In the genomic region with DNA sequence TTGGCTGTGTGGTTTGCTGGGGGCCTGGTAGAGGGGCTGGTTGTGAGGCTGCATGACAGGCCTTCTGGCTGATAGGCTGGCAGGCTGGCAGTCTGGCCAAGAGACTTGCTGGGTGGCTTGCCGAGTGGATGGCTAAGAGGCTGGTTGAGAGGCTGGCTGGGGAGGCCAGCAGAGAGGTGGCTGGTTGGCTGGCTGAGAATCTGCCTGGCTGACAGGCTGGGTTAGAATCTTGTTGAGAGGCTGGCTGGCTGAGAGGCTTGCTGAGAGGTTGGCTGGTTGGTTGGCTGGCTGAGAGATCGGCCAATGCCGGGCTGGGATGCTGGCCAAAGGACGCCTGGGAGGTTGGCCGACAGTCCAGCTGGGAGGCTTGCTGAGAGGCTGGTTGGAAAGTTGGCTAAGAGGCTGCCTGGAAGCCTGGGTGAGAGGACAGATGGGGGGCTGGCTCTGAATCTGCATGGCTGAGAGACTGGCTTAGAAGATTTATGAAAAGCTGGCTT, we compare ENCODE assay signal across 16 cellular contexts. TPM values are rescaled to one million over a fixed set of nuclear protein-coding genes. Genes with fewer than 3 reads are reported as not detected.
A peak's percentile ranks its signal among the peaks of the same experiment; 100 is the strongest.
DNase-seq lines count a peak whose midpoint lies in the region; ATAC-seq and TF ChIP-seq lines count a peak whose summit lies in the region.
"Had no signal": no experiment of that assay in that cellular context is flagged by ENCODE, and none has a peak within 500 bp of the region (broad histone marks: within the 10 kb centered on the region; RNA-seq: fewer than 3 reads in every experiment).

No MANE protein-coding gene starts in this region.

- H2AFZ ChIP-seq in hepatocyte: no peak overlapping the region
- no peak overlapping the region for H2AFZ ChIP-seq in MM.1S (ENCODE audit: low read length)

- 94% methylated on average over 5 of the region's 5 CpGs for WGBS in hepatocyte (ENCODE audit: low lambda C conversion rate, missing lambda C conversion rate)

- H3K27ac Mint-ChIP-seq in activated CD4-positive, alpha-beta memory T cell treated with anti-CD3 and anti-CD28 coated beads for 36 hours: no peak overlapping the region

- H3K4me3 ChIP-seq in hepatocyte: no peak overlapping the region
- no peak overlapping the region for H3K4me3 ChIP-seq in MM.1S (ENCODE audit: low read length)
- H3K4me3 ChIP-seq: neural progenitor cell had no signal

- no peak overlapping the region for H3K4me3 Mint-ChIP-seq in activated CD4-positive, alpha-beta memory T cell treated with anti-CD3 and anti-CD28 coated beads for 36 hours

- DNase-seq in DMS79 (lab: John Stamatoyannopoulos, UW) (peak; percentile 61), NCI-H82 (lab: John Stamatoyannopoulos, UW) (peak; percentile 90), Right ventricle myocardium superior (peak; percentile 88), pons (ENCODE audit: low spot score) (peak; percentile 12), hepatocyte (ENCODE audit: low spot score) (no peak), MM.1S (no peak)
- DNase-seq in activated CD4-positive, alpha-beta memory T cell treated with anti-CD3 and anti-CD28 coated beads for 36 hours: no peak
- DNase-seq: activated naive CD4-positive, alpha-beta T cell; EL; NCI-H1694; OCI-M1; stimulated activated CD4-positive, alpha-beta T cell treated with anti-CD3 and anti-CD28 coated beads, Interleukin-15, amount 100 ng/mL, for 24 hours; T-helper 2 cell had no signal

- H4K20me1 ChIP-seq in hepatocyte (ENCODE audit: insufficient read depth, poor library complexity, severe bottlenecking) (no peaks in the 10 kb centered on the region), MM.1S (ENCODE audit: insufficient read depth, low read length) (no peaks in the 10 kb centered on the region)

- H3K27ac ChIP-seq in hepatocyte (no peak overlapping the region), MM.1S (ENCODE audit: low read length) (no peak overlapping the region)
- H3K27ac ChIP-seq: neural progenitor cell had no signal

- H3K9me3 ChIP-seq in hepatocyte (ENCODE audit: low read depth): no peaks in the 10 kb centered on the region
- no peaks in the 10 kb centered on the region for H3K9me3 ChIP-seq in MM.1S (replicated peaks; ENCODE audit: insufficient read depth, low read length)

- H3K79me2 ChIP-seq in hepatocyte: no peaks in the 10 kb centered on the region
- H3K79me2 ChIP-seq in MM.1S (ENCODE audit: low read length): no peaks in the 10 kb centered on the region

- no peak overlapping the region for H3K9ac ChIP-seq in MM.1S (ENCODE audit: low read length)
- H3K9ac ChIP-seq: neural progenitor cell had no signal

- H3F3A ChIP-seq in MM.1S (ENCODE audit: insufficient read depth, low read length): no peaks in the 10 kb centered on the region

- CTCF ChIA-PET in activated CD4-positive, alpha-beta memory T cell treated with anti-CD3 and anti-CD28 coated beads for 36 hours (lab: Charles Lee): no interaction called here

- intact Hi-C loops in Right ventricle myocardium superior (cut with DNase I): no loop called here
- intact Hi-C loops in activated CD4-positive, alpha-beta memory T cell treated with anti-CD3 and anti-CD28 coated beads for 36 hours (cut with micrococcal nuclease): no loop called here

- H3K36me3 Mint-ChIP-seq in activated CD4-positive, alpha-beta memory T cell treated with anti-CD3 and anti-CD28 coated beads for 36 hours: no peaks in the 10 kb centered on the region
- H3K36me3 Mint-ChIP-seq: neural progenitor cell had no signal

- H3K36me3 ChIP-seq in hepatocyte (replicated peaks; ENCODE audit: insufficient read depth, low read depth): no peaks in the 10 kb centered on the region
- H3K36me3 ChIP-seq in MM.1S (replicated peaks; ENCODE audit: insufficient read depth, low read length): no peaks in the 10 kb centered on the region
- H3K36me3 ChIP-seq: neural progenitor cell had no signal

- ATAC-seq in Right ventricle myocardium superior (ENCODE audit: poor library complexity) (peak; percentile 77), SK-N-SH treated with all-trans-retinoic acid at 6 μM for 48 hours (no peak)
- ATAC-seq: HCT116 had no signal

- peaks cover 19% of the 10 kb centered on the region for H3K27me3 Mint-ChIP-seq in activated CD4-positive, alpha-beta memory T cell treated with anti-CD3 and anti-CD28 coated beads for 36 hours

- no peak overlapping the region for H3K4me2 ChIP-seq in hepatocyte
- H3K4me2 ChIP-seq in MM.1S (ENCODE audit: low read depth, low read length): no peak overlapping the region
- H3K4me2 ChIP-seq: neural progenitor cell had no signal

- no peaks in the 10 kb centered on the region for H3K9me3 Mint-ChIP-seq in activated CD4-positive, alpha-beta memory T cell treated with anti-CD3 and anti-CD28 coated beads for 36 hours
- H3K9me3 Mint-ChIP-seq: neural progenitor cell had no signal

- no peak for TF ChIP-seq CTCF in hepatocyte (IDR thresholded peaks at IDR 0.05; ENCODE audit: poor library complexity)
- no peak for TF ChIP-seq CTCF in MM.1S (IDR thresholded peaks at IDR 0.05; ENCODE audit: low read length)

- H3K9me2 ChIP-seq in hepatocyte (replicated peaks; ENCODE audit: insufficient read depth): no peaks in the 10 kb centered on the region
- H3K9me2 ChIP-seq in MM.1S (replicated peaks; ENCODE audit: insufficient read depth, low read length): no peaks in the 10 kb centered on the region

- POLR2A ChIA-PET in activated CD4-positive, alpha-beta memory T cell treated with anti-CD3 and anti-CD28 coated beads for 36 hours (lab: Charles Lee): no interaction called here

- no peaks in the 10 kb centered on the region for H3K27me3 ChIP-seq in hepatocyte
- H3K27me3 ChIP-seq in MM.1S (replicated peaks; ENCODE audit: insufficient read depth, low read length): no peaks in the 10 kb centered on the region
- H3K27me3 ChIP-seq: neural progenitor cell had no signal

- H3K4me1 Mint-ChIP-seq in activated CD4-positive, alpha-beta memory T cell treated with anti-CD3 and anti-CD28 coated beads for 36 hours (ENCODE audit: low read depth): no peaks in the 10 kb centered on the region

- H3K4me1 ChIP-seq in hepatocyte (ENCODE audit: insufficient read depth) (no peaks in the 10 kb centered on the region), MM.1S (ENCODE audit: low read length) (no peaks in the 10 kb centered on the region)
- H3K4me1 ChIP-seq: neural progenitor cell had no signal

TF ChIP-seq in SK-N-SH treated with all-trans-retinoic acid at 6 μM for 48 hours, 23 proteins besides CTCF, POLR2A, EP300 and RAD21:
- TF ChIP-seq, protein P1, sequence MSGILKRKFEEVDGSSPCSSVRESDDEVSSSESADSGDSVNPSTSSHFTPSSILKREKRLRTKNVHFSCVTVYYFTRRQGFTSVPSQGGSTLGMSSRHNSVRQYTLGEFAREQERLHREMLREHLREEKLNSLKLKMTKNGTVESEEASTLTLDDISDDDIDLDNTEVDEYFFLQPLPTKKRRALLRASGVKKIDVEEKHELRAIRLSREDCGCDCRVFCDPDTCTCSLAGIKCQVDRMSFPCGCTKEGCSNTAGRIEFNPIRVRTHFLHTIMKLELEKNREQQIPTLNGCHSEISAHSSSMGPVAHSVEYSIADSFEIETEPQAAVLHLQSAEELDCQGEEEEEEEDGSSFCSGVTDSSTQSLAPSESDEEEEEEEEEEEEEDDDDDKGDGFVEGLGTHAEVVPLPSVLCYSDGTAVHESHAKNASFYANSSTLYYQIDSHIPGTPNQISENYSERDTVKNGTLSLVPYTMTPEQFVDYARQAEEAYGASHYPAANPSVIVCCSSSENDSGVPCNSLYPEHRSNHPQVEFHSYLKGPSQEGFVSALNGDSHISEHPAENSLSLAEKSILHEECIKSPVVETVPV (CRISPR knock-in tag; IDR thresholded peaks at IDR 0.05): no peak
- TF ChIP-seq, protein P2, sequence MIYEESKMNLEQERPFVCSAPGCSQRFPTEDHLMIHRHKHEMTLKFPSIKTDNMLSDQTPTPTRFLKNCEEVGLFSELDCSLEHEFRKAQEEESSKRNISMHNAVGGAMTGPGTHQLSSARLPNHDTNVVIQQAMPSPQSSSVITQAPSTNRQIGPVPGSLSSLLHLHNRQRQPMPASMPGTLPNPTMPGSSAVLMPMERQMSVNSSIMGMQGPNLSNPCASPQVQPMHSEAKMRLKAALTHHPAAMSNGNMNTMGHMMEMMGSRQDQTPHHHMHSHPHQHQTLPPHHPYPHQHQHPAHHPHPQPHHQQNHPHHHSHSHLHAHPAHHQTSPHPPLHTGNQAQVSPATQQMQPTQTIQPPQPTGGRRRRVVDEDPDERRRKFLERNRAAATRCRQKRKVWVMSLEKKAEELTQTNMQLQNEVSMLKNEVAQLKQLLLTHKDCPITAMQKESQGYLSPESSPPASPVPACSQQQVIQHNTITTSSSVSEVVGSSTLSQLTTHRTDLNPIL (CRISPR knock-in tag; IDR thresholded peaks at IDR 0.05; ENCODE audit: low read depth): no peak
- no peak for TF ChIP-seq ZFP3 (CRISPR knock-in tag; IDR thresholded peaks at IDR 0.05)
- no peak for TF ChIP-seq ISL1 (CRISPR knock-in tag; IDR thresholded peaks at IDR 0.05)
- no peak for TF ChIP-seq ZC3H10 (CRISPR knock-in tag; IDR thresholded peaks at IDR 0.05)
- TF ChIP-seq ARNTL (CRISPR knock-in tag; IDR thresholded peaks at IDR 0.05; ENCODE audit: borderline replicate concordance, low read depth): no peak
- TF ChIP-seq ZNF565 (CRISPR knock-in tag; conservative IDR thresholded peaks at IDR 0.05; ENCODE audit: low read depth): no peak
- no peak for TF ChIP-seq TOX (CRISPR knock-in tag; IDR thresholded peaks at IDR 0.05; ENCODE audit: borderline replicate concordance)
- TF ChIP-seq ZFP30 (CRISPR knock-in tag; IDR thresholded peaks at IDR 0.05): no peak

RNA-seq across cellular contexts. Expression of a gene that starts 35.9 kb away (rescaled TPM):
- total RNA-seq in Right ventricle myocardium superior: not detected
- total RNA-seq in activated CD4-positive, alpha-beta memory T cell treated with anti-CD3 and anti-CD28 coated beads for 36 hours: not detected
- total RNA-seq in hepatocyte: 32.5 and 32.7 TPM in 2 replicates
- polyA plus RNA-seq in hepatocyte: 23.9 and 43.6 TPM in 2 replicates

Comparison
In these comparisons a context has a peak if more than half of its experiments do, and no peak if none do; other contexts are left out.
1. DNase-seq: peak in DMS79 (single experiment), NCI-H82 (single experiment), Right ventricle myocardium superior (single experiment) and pons (single experiment); none in activated CD4-positive, alpha-beta memory T cell treated with anti-CD3 and anti-CD28 coated beads for 36 hours (single experiment), hepatocyte (single experiment) and MM.1S (single experiment).
2. RNA of a gene that starts 35.9 kb away (total RNA-seq): 32.5 to 32.7 TPM in hepatocyte; not detected in Right ventricle myocardium superior (single experiment) and not detected in activated CD4-positive, alpha-beta memory T cell treated with anti-CD3 and anti-CD28 coated beads for 36 hours; every median in the first group is over 10 times any median in the second.